ENCODE assay signal across 9 cellular contexts in genomic region chr5:177362871-177363507, GRCh38. TPM values are rescaled to one million over a fixed set of nuclear protein-coding genes. Genes with fewer than 3 reads are reported as not detected.
DNase-seq lines count a peak whose midpoint lies in the region; ATAC-seq and TF ChIP-seq lines count a peak whose summit lies in the region.
"Had no signal": no experiment of that assay in that cellular context is flagged by ENCODE, and none has a peak within 500 bp of the region (broad histone marks: within the 10 kb centered on the region; RNA-seq: fewer than 3 reads in every experiment).

No MANE protein-coding gene starts in this region.

- H3K27me3 ChIP-seq in Panc1 (ENCODE audit: control insufficient read depth, insufficient read depth, low read length) (no peaks in the 10 kb centered on the region), psoas muscle (ENCODE audit: insufficient read depth in 3 of 3, low read length in 2 of 3) (no peaks in the 10 kb centered on the region)

- intact Hi-C loops in Panc1 (cut with micrococcal nuclease; ENCODE audit: unreplicated experiment), result no loop called here
- intact Hi-C loops in head of caudate nucleus (cut with DNase I), result no loop called here
- intact Hi-C loops in psoas muscle (cut with DNase I), result no loop called here

- DNase-seq in Panc1 (ENCODE audit: low read depth, low spot score) (no peak), activated gamma-delta T cell treated with Interleukin-2 at 50 U/mL for 16 hours (peak; percentile 53), head of caudate nucleus (peak in 40 of 42 donors; percentile 34 to 90 (median 72)), psoas muscle (peak; percentile 65 to 70), ureter (ENCODE audit: low spot score) (no peak), COLO829 (ENCODE audit: low spot score) (no peak)

- H3K9me3 ChIP-seq in Panc1 (ENCODE audit: control insufficient read depth, insufficient read depth, low read depth, low read length) (no peaks in the 10 kb centered on the region), psoas muscle (no peaks in the 10 kb centered on the region)

- ATAC-seq in HG03045 (IDR thresholded peaks at IDR 0.05; ENCODE audit: unreplicated experiment) (peak; percentile 37), Panc1 (peak; percentile 68), psoas muscle (peak; percentile 34 to 67 (median 46))

- POLR2A ChIA-PET in Panc1 (lab: Charles Lee), result no interaction called here

- H3K4me3 ChIP-seq in GM08714 (ENCODE audit: low read length) (peak overlapping the region; percentile 22; the same call in 1 of the 2 replicates), Panc1 (ENCODE audit: low read depth in 2 of 2, low read length in 2 of 2) (peak overlapping the region; percentile 45 to 61), psoas muscle (peak overlapping the region; percentile 64)

- peak overlapping the region; percentile 29; the same call in 1 of the 2 replicates for H3K27ac ChIP-seq in Panc1 (ENCODE audit: low read length)
- no peak overlapping the region for H3K27ac ChIP-seq in psoas muscle

- no peak for TF ChIP-seq CTCF in Panc1 (IDR thresholded peaks at IDR 0.05)
- TF ChIP-seq CTCF in psoas muscle (IDR thresholded peaks at IDR 0.05), result no peak

- in situ Hi-C loops in Panc1 (cut with HindIII; ENCODE audit: low pct_unique_long_range_greater_than_20kb, low sequenced_read_pairs), result no loop called here

- H3K36me3 ChIP-seq in Panc1 (ENCODE audit: control insufficient read depth, insufficient read depth, low read length) (no peaks in the 10 kb centered on the region), psoas muscle (ENCODE audit: insufficient read depth in 1 of 2, low read depth in 1 of 2) (no peaks in the 10 kb centered on the region)

- WGBS in psoas muscle, 3 donors, result 3 to 9% (median 7%) methylated on average over 34 to 49 of the region's 49 CpGs

- no TSS peak for BruUV-seq in Panc1 (replicated peaks; lab: Mats Ljungman, UMichigan)

- peaks cover 20% of the 10 kb centered on the region for H3K4me1 ChIP-seq in Panc1 (ENCODE audit: control insufficient read depth, insufficient read depth, low read length)
- H3K4me1 ChIP-seq in psoas muscle, result peaks cover 32% of the 10 kb centered on the region

- CTCF ChIA-PET in Panc1 (lab: Charles Lee), result no interaction called here

RNA-seq across cellular contexts. Expression of gene RGS14, which starts 5.3 kb away (rescaled TPM):
- total RNA-seq in Panc1 (2021; ENCODE audit: unreplicated experiment), result 13.5 TPM
- polyA plus RNA-seq in Panc1 (2012; ENCODE audit: insufficient read length), result 19.1 TPM
- total RNA-seq in psoas muscle, result 10 to 100 TPM in 3 of 4 donors, 1 to 10 TPM in 1; 5.5 to 23.2 (median 10.5) TPM
- 10 to 100 TPM in 1 of 3 donors, 1 to 10 TPM in 2; 3.6 to 10.0 (median 6.7) TPM for polyA plus RNA-seq in psoas muscle
- 17.3 TPM for total RNA-seq in ureter

RNA-seq across cellular contexts. Expression of gene LMAN2, which starts 11.5 kb away (rescaled TPM):
- total RNA-seq in Panc1 (2021; ENCODE audit: unreplicated experiment) (140 TPM), psoas muscle (10 to 100 TPM; 28.7 to 55.8 (median 43.1) TPM), ureter (129 TPM)
- 275 TPM for polyA plus RNA-seq in Panc1 (2012; ENCODE audit: insufficient read length)
- polyA plus RNA-seq in psoas muscle, result 100 to 1,000 TPM; 103 to 193 (median 162) TPM

RNA-seq across cellular contexts. Expression of gene SLC34A1, which starts 21.2 kb away (rescaled TPM):
- total RNA-seq in Panc1 (2021; ENCODE audit: unreplicated experiment) (not detected), psoas muscle (not detected), ureter (not detected)
- polyA plus RNA-seq in Panc1 (2012; ENCODE audit: insufficient read length), result not detected
- polyA plus RNA-seq in psoas muscle, result not detected
- polyA plus RNA-seq: adipose tissue had no signal

RNA-seq across cellular contexts. Expression of gene PFN3, which starts 37.5 kb away (rescaled TPM):
- total RNA-seq in Panc1 (2021; ENCODE audit: unreplicated experiment), result not detected
- not detected for polyA plus RNA-seq in Panc1 (2012; ENCODE audit: insufficient read length)
- total RNA-seq in psoas muscle, result not detected
- not detected for polyA plus RNA-seq in psoas muscle
- not detected for total RNA-seq in ureter
- polyA plus RNA-seq: adipose tissue had no signal

RNA-seq across cellular contexts. Expression of gene F12, which starts 46.4 kb away (rescaled TPM):
- total RNA-seq in Panc1 (2021; ENCODE audit: unreplicated experiment), result 13.4 TPM
- polyA plus RNA-seq in Panc1 (2012; ENCODE audit: insufficient read length), result 51.9 TPM
- under 1 TPM in 1 of 4 donors, not detected in 3; 0.40 TPM for total RNA-seq in psoas muscle
- under 1 TPM; 0.06 to 0.81 (median 0.09) TPM for polyA plus RNA-seq in psoas muscle
- 1.3 TPM for total RNA-seq in ureter

Comparison
In these comparisons a context has a peak if more than half of its experiments do, and no peak if none do; other contexts are left out.
1. DNase-seq: peak in activated gamma-delta T cell treated with Interleukin-2 at 50 U/mL for 16 hours (single experiment), head of caudate nucleus (40 of 42) and psoas muscle (2 of 2); none in Panc1 (single experiment), ureter (single experiment) and COLO829 (single experiment).
2. Peak in every context shown above with its lines, with median percentiles within 50 percentile points of each other: H3K4me3 ChIP-seq and ATAC-seq.